Comparison of ENCODE assay signal across 1 cellular context in the genomic region with DNA sequence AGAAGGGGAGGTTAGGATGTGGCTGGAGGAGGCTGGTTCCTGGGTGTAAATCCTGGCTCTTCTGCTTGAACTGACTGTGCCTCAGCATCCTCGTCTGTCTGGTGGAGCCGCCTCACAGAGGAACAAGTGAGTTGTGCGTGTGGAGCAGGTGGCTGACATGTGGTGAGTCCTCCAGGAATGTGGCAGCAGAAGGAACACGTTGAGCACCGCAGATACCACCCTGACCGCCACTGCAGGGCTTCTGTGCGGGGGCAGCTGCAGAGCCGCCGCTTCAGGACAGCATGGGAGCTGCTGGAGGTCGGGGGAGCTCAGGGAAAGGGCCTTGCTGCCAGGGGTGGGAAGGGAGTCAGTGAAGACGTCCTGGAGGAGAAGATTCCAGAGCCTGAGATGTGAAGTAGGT.
A peak's percentile ranks its signal among the peaks of the same experiment; 100 is the strongest.
TF ChIP-seq lines count a peak whose summit lies in the region.

No MANE protein-coding gene starts in this region.

TF ChIP-seq in K562, 482 proteins besides CTCF, POLR2A, EP300 and RAD21:
- TF ChIP-seq, protein P1, sequence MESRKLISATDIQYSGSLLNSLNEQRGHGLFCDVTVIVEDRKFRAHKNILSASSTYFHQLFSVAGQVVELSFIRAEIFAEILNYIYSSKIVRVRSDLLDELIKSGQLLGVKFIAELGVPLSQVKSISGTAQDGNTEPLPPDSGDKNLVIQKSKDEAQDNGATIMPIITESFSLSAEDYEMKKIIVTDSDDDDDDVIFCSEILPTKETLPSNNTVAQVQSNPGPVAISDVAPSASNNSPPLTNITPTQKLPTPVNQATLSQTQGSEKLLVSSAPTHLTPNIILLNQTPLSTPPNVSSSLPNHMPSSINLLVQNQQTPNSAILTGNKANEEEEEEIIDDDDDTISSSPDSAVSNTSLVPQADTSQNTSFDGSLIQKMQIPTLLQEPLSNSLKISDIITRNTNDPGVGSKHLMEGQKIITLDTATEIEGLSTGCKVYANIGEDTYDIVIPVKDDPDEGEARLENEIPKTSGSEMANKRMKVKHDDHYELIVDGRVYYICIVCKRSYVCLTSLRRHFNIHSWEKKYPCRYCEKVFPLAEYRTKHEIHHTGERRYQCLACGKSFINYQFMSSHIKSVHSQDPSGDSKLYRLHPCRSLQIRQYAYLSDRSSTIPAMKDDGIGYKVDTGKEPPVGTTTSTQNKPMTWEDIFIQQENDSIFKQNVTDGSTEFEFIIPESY (CRISPR knock-in tag; IDR thresholded peaks at IDR 0.05), result peak; percentile 59
- TF ChIP-seq CBFA2T3 (IDR thresholded peaks at IDR 0.05) (0 out of 2 replicates have a peak, but pooled peaks have one; percentile 13), NFRKB (IDR thresholded peaks at IDR 0.05; ENCODE audit: low read depth) (no peak)
